In genomic region chr1:52641307-52641706, GRCh38 we compare ENCODE assay signal across 18 cellular contexts. TPM values are rescaled to one million over a fixed set of nuclear protein-coding genes. Genes with fewer than 3 reads are reported as not detected.
DNase-seq lines count a peak whose midpoint lies in the region; ATAC-seq and TF ChIP-seq lines count a peak whose summit lies in the region.
"Had no signal": no experiment of that assay in that cellular context is flagged by ENCODE, and none has a peak within 500 bp of the region (broad histone marks: within the 10 kb centered on the region; RNA-seq: fewer than 3 reads in every experiment).

No MANE protein-coding gene starts in this region.

- H3K9me3 ChIP-seq in T-helper 17 cell (ENCODE audit: control insufficient read depth, low read length, poor library complexity, severe bottlenecking) (no peaks in the 10 kb centered on the region), adrenal gland (replicated peaks in 1 of 3) (no peaks in the 10 kb centered on the region)
- H3K9me3 ChIP-seq: heart right ventricle, upper lobe of right lung had no signal

- H3K4me1 Mint-ChIP-seq in T-helper 17 cell (peaks cover 43% of the 10 kb centered on the region), immature natural killer cell (peaks cover 59 to 60% of the 10 kb centered on the region in 2 donors)

- no peaks in the 10 kb centered on the region for H3K27me3 ChIP-seq in adrenal gland
- H3K27me3 ChIP-seq: heart right ventricle, upper lobe of right lung had no signal

- 68 to 88% (median 77%) methylated on average over 4 of the region's 4 CpGs for WGBS in adrenal gland, 4 donors

- ATAC-seq in T-helper 17 cell: no peak
- ATAC-seq: heart right ventricle, K562, upper lobe of right lung had no signal

- H3K9me3 Mint-ChIP-seq in immature natural killer cell: no peaks in the 10 kb centered on the region
- H3K9me3 Mint-ChIP-seq: H9 had no signal

- intact Hi-C loops in head of caudate nucleus (cut with DNase I): no loop called here
- intact Hi-C loops in adrenal gland (cut with DNase I): no loop called here

- no peak for TF ChIP-seq POLR2A in adrenal gland (IDR thresholded peaks at IDR 0.05)

- no peak overlapping the region for H3K27ac ChIP-seq in adrenal gland
- H3K27ac ChIP-seq: C4-2B, heart right ventricle, PC-9, upper lobe of right lung had no signal

- H3K36me3 Mint-ChIP-seq in T-helper 17 cell (ENCODE audit: low read depth) (peaks cover 11% of the 10 kb centered on the region), immature natural killer cell (peaks cover 15 to 32% (median 17%) of the 10 kb centered on the region in 3 donors)

- no peak overlapping the region for H3K4me3 ChIP-seq in adrenal gland
- H3K4me3 ChIP-seq: heart right ventricle, K562, PC-9, upper lobe of right lung had no signal

- no peaks in the 10 kb centered on the region for H3K36me3 ChIP-seq in adrenal gland (replicated peaks in 1 of 2)
- H3K36me3 ChIP-seq: heart right ventricle, upper lobe of right lung had no signal

- no peaks in the 10 kb centered on the region for H3K4me1 ChIP-seq in adrenal gland (replicated peaks in 1 of 2)
- H3K4me1 ChIP-seq: upper lobe of right lung had no signal

- H3K27ac Mint-ChIP-seq in T-helper 17 cell: peak overlapping the region; percentile 46
- H3K27ac Mint-ChIP-seq in immature natural killer cell: peak overlapping the region; percentile 29 to 87 (median 83)
- H3K27ac Mint-ChIP-seq: H9 had no signal

- no peaks in the 10 kb centered on the region for H3K27me3 Mint-ChIP-seq in T-helper 17 cell
- peaks cover 2 to 8% (median 5%) of the 10 kb centered on the region in 3 donors for H3K27me3 Mint-ChIP-seq in immature natural killer cell (ENCODE audit: low read depth in 3 of 3)

- H3K4me3 Mint-ChIP-seq in T-helper 17 cell (peak overlapping the region; percentile 52), immature natural killer cell (peak overlapping the region in 3 of 5 donors; percentile 8 to 23 (median 15))
- H3K4me3 Mint-ChIP-seq: H9 had no signal

- TF ChIP-seq CTCF in GM10266 (IDR thresholded peaks at IDR 0.05; ENCODE audit: control insufficient read depth, insufficient read depth, low read depth, missing control alignments): no peak
- TF ChIP-seq CTCF in adrenal gland (IDR thresholded peaks at IDR 0.05): no peak

- DNase-seq in CD1c-positive myeloid dendritic cell (ENCODE audit: extremely low spot score): peak; percentile 5
- DNase-seq in GM10266 (ENCODE audit: extremely low spot score): peak; percentile 42
- DNase-seq in T-helper 17 cell: no peak
- peak in 2 of 3 donors; percentile 16 to 21 for DNase-seq in immature natural killer cell
- DNase-seq in head of caudate nucleus: no peak
- DNase-seq in adrenal gland: no peak
- DNase-seq in Ammon's horn (ENCODE audit: low spot score): no peak
- DNase-seq: activated CD4-positive, alpha-beta T cell treated with anti-CD3 and anti-CD28 coated beads, Interleukin-2, amount 50 U/mL, for 4 hours; H9; heart right ventricle; NCI-H1436; PC-9; stimulated activated CD4-positive, alpha-beta T cell treated with anti-CD3 and anti-CD28 coated beads, Interleukin-2, amount 100 ng/mL, for 24 hours; upper lobe of right lung had no signal

RNA-seq across cellular contexts. Expression of gene SHISAL2A, which starts 8.3 kb away (rescaled TPM):
- total RNA-seq in T-helper 17 cell (10 to 100 TPM; 33.1 to 41.9 TPM), adrenal gland (under 1 TPM in 5 of 8 donors, not detected in 3; 0.40 to 0.79 (median 0.55) TPM)
- polyA plus RNA-seq in immature natural killer cell (10 to 100 TPM in 1 of 3 donors, 1 to 10 TPM in 2; 5.0 to 12.8 (median 9.9) TPM), adrenal gland (1 to 10 TPM in 1 of 3 donors, under 1 TPM in 2; 0.20 to 1.9 (median 0.57) TPM)
- total RNA-seq: chondrocyte, NCI-H460, PC-9 had no signal
- polyA plus RNA-seq: K562 had no signal

RNA-seq across cellular contexts. Expression of gene GPX7, which starts 39.1 kb away (rescaled TPM):
- 10 to 100 TPM; 13.4 to 13.9 TPM for total RNA-seq in T-helper 17 cell
- 10 to 100 TPM; 31.2 to 35.6 (median 31.9) TPM for polyA plus RNA-seq in immature natural killer cell
- 10 to 100 TPM in 7 of 8 donors, 1 to 10 TPM in 1; 4.2 to 29.5 (median 15.9) TPM for total RNA-seq in adrenal gland
- 10 to 100 TPM in 2 of 3 donors, 1 to 10 TPM in 1; 8.9 to 15.6 (median 15.5) TPM for polyA plus RNA-seq in adrenal gland
- total RNA-seq: K562, PC-9 had no signal

RNA-seq across cellular contexts. Expression of gene COA7, which starts 56.8 kb away (rescaled TPM):
- 1 to 10 TPM; 1.9 to 3.9 TPM for total RNA-seq in T-helper 17 cell
- polyA plus RNA-seq in immature natural killer cell: 1 to 10 TPM; 2.7 to 5.9 (median 5.9) TPM
- 10 to 100 TPM in 7 of 8 donors, 1 to 10 TPM in 1; 8.1 to 34.5 (median 13.8) TPM for total RNA-seq in adrenal gland
- 10 to 100 TPM in 1 of 3 donors, 1 to 10 TPM in 2; 3.1 to 18.0 (median 4.3) TPM for polyA plus RNA-seq in adrenal gland

Comparison
In these comparisons a context has a peak if more than half of its experiments do, and no peak if none do; other contexts are left out.
1. DNase-seq: peak in CD1c-positive myeloid dendritic cell (single experiment), GM10266 (single experiment) and immature natural killer cell (2 of 3); none in T-helper 17 cell (0 of 3), head of caudate nucleus (0 of 42), adrenal gland (0 of 7) and Ammon's horn (single experiment).
2. RNA of gene SHISAL2A, which starts 8.3 kb away (total RNA-seq): 33.1 to 41.9 TPM in T-helper 17 cell; 0.40 to 0.79 TPM in adrenal gland; every median in the first group is over 10 times any median in the second.